Comparison of ENCODE assay signal across 20 cellular contexts in the genomic region with DNA sequence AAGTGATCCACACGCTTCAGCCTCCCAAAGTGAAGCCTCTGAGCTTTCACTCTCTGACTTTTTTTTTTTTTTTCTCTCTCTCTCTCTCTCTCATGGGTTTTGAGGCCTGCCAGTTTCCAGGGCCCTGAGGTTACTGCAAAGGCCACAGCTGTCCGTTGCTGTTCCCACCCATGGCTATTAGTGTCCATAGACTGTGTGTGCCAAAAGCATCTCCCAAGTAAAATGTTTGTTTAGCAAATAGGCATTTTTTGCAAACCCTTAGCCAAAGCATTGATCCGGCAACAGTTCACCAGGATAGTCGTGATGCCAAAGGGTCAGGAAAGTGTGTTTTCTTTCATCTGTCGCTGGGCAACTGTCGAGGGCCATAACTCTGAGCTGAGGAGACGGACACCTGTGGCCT.
"Had no signal": no experiment of that assay in that cellular context is flagged by ENCODE, and none has a peak within 500 bp of the region (broad histone marks: within the 10 kb centered on the region; RNA-seq: fewer than 3 reads in every experiment).

No MANE protein-coding gene starts in this region.

- H3K27ac ChIP-seq: cardiac muscle cell, hepatocyte, pancreas, tibial artery had no signal

- H3K4me3 Mint-ChIP-seq: activated CD4-positive, alpha-beta T cell treated with anti-CD3 and anti-CD28 coated beads, Interleukin-2, amount 10 ng/mL, durations not matched to agents 7 days and 5 days; activated naive CD8-positive, alpha-beta T cell treated with anti-CD3 and anti-CD28 coated beads for 36 hours; naive thymus-derived CD4-positive, alpha-beta T cell had no signal

- H3K4me3 ChIP-seq: cardiac muscle cell, hepatocyte, pancreas, tibial artery had no signal

- ATAC-seq: left colon; naive thymus-derived CD4-positive, alpha-beta T cell had no signal

- DNase-seq: activated CD4-positive, alpha-beta T cell treated with anti-CD3 and anti-CD28 coated beads, Interleukin-2, amount 10 ng/mL, durations not matched to agents 7 days and 5 days; activated CD4-positive, CD25-positive, alpha-beta regulatory T cell; activated naive CD4-positive, alpha-beta T cell; activated naive CD8-positive, alpha-beta T cell treated with anti-CD3 and anti-CD28 coated beads for 36 hours; amniotic stem cell; dermis blood vessel endothelial cell; effector memory CD4-positive, alpha-beta T cell; left colon; mammary epithelial cell; naive thymus-derived CD4-positive, alpha-beta T cell; stimulated activated CD4-positive, alpha-beta T cell treated with anti-CD3 and anti-CD28 coated beads, Interleukin-12 subunit alpha, Interleukin-12 subunit beta, amount 100 ng/mL, for 4 hours; stimulated activated CD4-positive, alpha-beta T cell treated with anti-CD3 and anti-CD28 coated beads, Interleukin-1b, Interleukin-23, amount 100 ng/mL, for 48 hours; stimulated activated CD8-positive, alpha-beta memory T cell treated with anti-CD3 and anti-CD28 coated beads, Interleukin-4, amount 100 ng/mL, for 48 hours; stimulated activated naive CD4-positive, alpha-beta T cell treated with Interleukin-2 at 50 U/mL for 16 hours; T-helper 1 cell; T-helper 9 cell; tibial artery had no signal

- H3K27ac Mint-ChIP-seq: activated CD4-positive, alpha-beta T cell treated with anti-CD3 and anti-CD28 coated beads, Interleukin-2, amount 10 ng/mL, durations not matched to agents 7 days and 5 days; activated naive CD8-positive, alpha-beta T cell treated with anti-CD3 and anti-CD28 coated beads for 36 hours; naive thymus-derived CD4-positive, alpha-beta T cell had no signal

- H3K27me3 ChIP-seq: cardiac muscle cell, hepatocyte, pancreas, tibial artery had no signal

- H3K36me3 ChIP-seq: pancreas had no signal

- H3K9me3 Mint-ChIP-seq: activated CD4-positive, alpha-beta T cell treated with anti-CD3 and anti-CD28 coated beads, Interleukin-2, amount 10 ng/mL, durations not matched to agents 7 days and 5 days; activated naive CD8-positive, alpha-beta T cell treated with anti-CD3 and anti-CD28 coated beads for 36 hours had no signal

- H3K27me3 Mint-ChIP-seq: activated CD4-positive, alpha-beta T cell treated with anti-CD3 and anti-CD28 coated beads, Interleukin-2, amount 10 ng/mL, durations not matched to agents 7 days and 5 days; activated naive CD8-positive, alpha-beta T cell treated with anti-CD3 and anti-CD28 coated beads for 36 hours; naive thymus-derived CD4-positive, alpha-beta T cell had no signal

- H3K4me1 ChIP-seq: pancreas had no signal

- H3K4me1 Mint-ChIP-seq: activated CD4-positive, alpha-beta T cell treated with anti-CD3 and anti-CD28 coated beads, Interleukin-2, amount 10 ng/mL, durations not matched to agents 7 days and 5 days; activated naive CD8-positive, alpha-beta T cell treated with anti-CD3 and anti-CD28 coated beads for 36 hours had no signal

- H3K9me3 ChIP-seq: pancreas, tibial artery had no signal
